13 cellular contexts compared by ENCODE assay signal in genomic region chr6:147195510-147195909, GRCh38. TPM values are rescaled to one million over a fixed set of nuclear protein-coding genes. Genes with fewer than 3 reads are reported as not detected.
DNase-seq lines count a peak whose midpoint lies in the region; ATAC-seq lines count a peak whose summit lies in the region.
"Had no signal": no experiment of that assay in that cellular context is flagged by ENCODE, and none has a peak within 500 bp of the region (broad histone marks: within the 10 kb centered on the region; RNA-seq: fewer than 3 reads in every experiment).

No MANE protein-coding gene starts in this region.

- peaks cover 16% of the 10 kb centered on the region for H3K4me1 Mint-ChIP-seq in activated naive CD4-positive, alpha-beta T cell treated with anti-CD3 and anti-CD28 coated beads, Interleukin-2, amount 10 ng/mL, durations not matched to agents 7 days and 5 days
- H3K4me1 Mint-ChIP-seq in activated naive CD8-positive, alpha-beta T cell treated with anti-CD3 and anti-CD28 coated beads, Interleukin-2, amount 50 U/mL, for 24 hours: peaks cover 29% of the 10 kb centered on the region
- H3K4me1 Mint-ChIP-seq in stimulated activated naive CD8-positive, alpha-beta T cell treated with anti-CD3 and anti-CD28 coated beads, Interleukin-15, amount 100 ng/mL, for 72 hours: peaks cover 23% of the 10 kb centered on the region

- CTCF ChIA-PET in activated naive CD4-positive, alpha-beta T cell treated with anti-CD3 and anti-CD28 coated beads, Interleukin-2, amount 10 ng/mL, durations not matched to agents 7 days and 5 days (lab: Charles Lee): no interaction called here

- H3K36me3 Mint-ChIP-seq in activated naive CD4-positive, alpha-beta T cell treated with anti-CD3 and anti-CD28 coated beads, Interleukin-2, amount 50 U/mL, for 72 hours: peaks cover 0 to 13% of the 10 kb centered on the region in 2 donors
- no peaks in the 10 kb centered on the region for H3K36me3 Mint-ChIP-seq in activated naive CD4-positive, alpha-beta T cell treated with anti-CD3 and anti-CD28 coated beads, Interleukin-2, amount 10 ng/mL, durations not matched to agents 7 days and 5 days
- no peaks in the 10 kb centered on the region for H3K36me3 Mint-ChIP-seq in activated naive CD8-positive, alpha-beta T cell treated with anti-CD3 and anti-CD28 coated beads, Interleukin-2, amount 50 U/mL, for 24 hours (ENCODE audit: low read depth)

- no peak overlapping the region for H3K4me3 Mint-ChIP-seq in activated naive CD4-positive, alpha-beta T cell treated with anti-CD3 and anti-CD28 coated beads, Interleukin-2, amount 10 ng/mL, durations not matched to agents 7 days and 5 days
- peak overlapping the region; percentile 35 for H3K4me3 Mint-ChIP-seq in activated naive CD8-positive, alpha-beta T cell treated with anti-CD3 and anti-CD28 coated beads, Interleukin-2, amount 50 U/mL, for 24 hours
- peak overlapping the region; percentile 33 to 60 for H3K4me3 Mint-ChIP-seq in stimulated activated naive CD8-positive, alpha-beta T cell treated with anti-CD3 and anti-CD28 coated beads, Interleukin-15, amount 100 ng/mL, for 72 hours

- H3K27ac Mint-ChIP-seq in activated naive CD4-positive, alpha-beta T cell treated with anti-CD3 and anti-CD28 coated beads, Interleukin-2, amount 50 U/mL, for 72 hours: peak overlapping the region; percentile 71 to 73
- H3K27ac Mint-ChIP-seq in activated naive CD4-positive, alpha-beta T cell treated with anti-CD3 and anti-CD28 coated beads, Interleukin-2, amount 10 ng/mL, durations not matched to agents 7 days and 5 days: no peak overlapping the region
- H3K27ac Mint-ChIP-seq in activated naive CD8-positive, alpha-beta T cell treated with anti-CD3 and anti-CD28 coated beads, Interleukin-2, amount 50 U/mL, for 24 hours: peak overlapping the region; percentile 88
- peak overlapping the region; percentile 88 to 96 for H3K27ac Mint-ChIP-seq in stimulated activated naive CD8-positive, alpha-beta T cell treated with anti-CD3 and anti-CD28 coated beads, Interleukin-15, amount 100 ng/mL, for 72 hours

- H3K9me3 Mint-ChIP-seq in activated naive CD4-positive, alpha-beta T cell treated with anti-CD3 and anti-CD28 coated beads, Interleukin-2, amount 50 U/mL, for 72 hours: no peaks in the 10 kb centered on the region
- no peaks in the 10 kb centered on the region for H3K9me3 Mint-ChIP-seq in activated naive CD4-positive, alpha-beta T cell treated with anti-CD3 and anti-CD28 coated beads, Interleukin-2, amount 10 ng/mL, durations not matched to agents 7 days and 5 days
- H3K9me3 Mint-ChIP-seq in activated naive CD8-positive, alpha-beta T cell treated with anti-CD3 and anti-CD28 coated beads, Interleukin-2, amount 50 U/mL, for 24 hours: no peaks in the 10 kb centered on the region
- peaks cover 0 to 3% of the 10 kb centered on the region in 2 donors for H3K9me3 Mint-ChIP-seq in stimulated activated naive CD8-positive, alpha-beta T cell treated with anti-CD3 and anti-CD28 coated beads, Interleukin-15, amount 100 ng/mL, for 72 hours

- no peaks in the 10 kb centered on the region for H3K27me3 Mint-ChIP-seq in activated naive CD4-positive, alpha-beta T cell treated with anti-CD3 and anti-CD28 coated beads, Interleukin-2, amount 10 ng/mL, durations not matched to agents 7 days and 5 days
- H3K27me3 Mint-ChIP-seq in activated naive CD8-positive, alpha-beta T cell treated with anti-CD3 and anti-CD28 coated beads, Interleukin-2, amount 50 U/mL, for 24 hours: no peaks in the 10 kb centered on the region
- H3K27me3 Mint-ChIP-seq in stimulated activated naive CD8-positive, alpha-beta T cell treated with anti-CD3 and anti-CD28 coated beads, Interleukin-15, amount 100 ng/mL, for 72 hours: no peaks in the 10 kb centered on the region

- ATAC-seq in activated naive CD4-positive, alpha-beta T cell treated with anti-CD3 and anti-CD28 coated beads, Interleukin-2, amount 50 U/mL, for 72 hours: peak; percentile 53 to 54
- ATAC-seq in activated naive CD8-positive, alpha-beta T cell treated with anti-CD3 and anti-CD28 coated beads, Interleukin-2, amount 50 U/mL, for 24 hours: peak; percentile 52
- peak; percentile 86 for ATAC-seq in stimulated activated naive CD8-positive, alpha-beta T cell treated with anti-CD3 and anti-CD28 coated beads, Interleukin-15, amount 100 ng/mL, for 72 hours
- ATAC-seq in HG03159 (IDR thresholded peaks at IDR 0.05; ENCODE audit: unreplicated experiment): no peak

- DNase-seq in activated naive CD4-positive, alpha-beta T cell treated with anti-CD3 and anti-CD28 coated beads, Interleukin-2, amount 50 U/mL, for 72 hours (ENCODE audit: low spot score in 2 of 2): no peak
- no peak for DNase-seq in activated naive CD4-positive, alpha-beta T cell treated with anti-CD3 and anti-CD28 coated beads, Interleukin-2, amount 10 ng/mL, durations not matched to agents 7 days and 5 days
- DNase-seq in NOMO-1 (lab: John Stamatoyannopoulos, UW; ENCODE audit: unreplicated experiment in 2 of 2): peak; percentile 24 to 66
- no peak for DNase-seq in activated naive CD8-positive, alpha-beta T cell treated with anti-CD3 and anti-CD28 coated beads, Interleukin-2, amount 50 U/mL, for 24 hours
- DNase-seq in stimulated activated naive CD8-positive, alpha-beta T cell treated with anti-CD3 and anti-CD28 coated beads, Interleukin-15, amount 100 ng/mL, for 72 hours: no peak
- DNase-seq in H4 (ENCODE audit: low spot score): no peak
- no peak for DNase-seq in stimulated activated naive CD4-positive, alpha-beta T cell treated with Interleukin-2 at 50 U/mL for 16 hours (lab: John Stamatoyannopoulos, UW)
- DNase-seq: Calu3; NCI-H1436; NCI-H226; sigmoid colon; stimulated activated CD4-positive, alpha-beta T cell treated with anti-CD3 and anti-CD28 coated beads, Interleukin-4, amount 100 ng/mL, for 4 hours had no signal

RNA-seq across cellular contexts. Expression of gene STXBP5, which starts 8.7 kb away (rescaled TPM):
- 10 to 100 TPM in 1 of 2 donors, 1 to 10 TPM in 1; 5.7 to 17.7 TPM for total RNA-seq in activated naive CD4-positive, alpha-beta T cell treated with anti-CD3 and anti-CD28 coated beads, Interleukin-2, amount 50 U/mL, for 72 hours
- total RNA-seq in H4 (2014; rRNA removed; shearing (Covaris generic)): 7.7 and 18.5 TPM in 2 replicates

Comparison
In these comparisons a context has a peak if more than half of its experiments do, and no peak if none do; other contexts are left out.
1. DNase-seq: peak in NOMO-1 (2 of 2); none in activated naive CD4-positive, alpha-beta T cell treated with anti-CD3 and anti-CD28 coated beads, Interleukin-2, amount 50 U/mL, for 72 hours (0 of 2), activated naive CD4-positive, alpha-beta T cell treated with anti-CD3 and anti-CD28 coated beads, Interleukin-2, amount 10 ng/mL, durations not matched to agents 7 days and 5 days (single experiment), activated naive CD8-positive, alpha-beta T cell treated with anti-CD3 and anti-CD28 coated beads, Interleukin-2, amount 50 U/mL, for 24 hours (single experiment), stimulated activated naive CD8-positive, alpha-beta T cell treated with anti-CD3 and anti-CD28 coated beads, Interleukin-15, amount 100 ng/mL, for 72 hours (0 of 2), H4 (single experiment) and stimulated activated naive CD4-positive, alpha-beta T cell treated with Interleukin-2 at 50 U/mL for 16 hours (single experiment).